8 cellular contexts compared by ENCODE assay signal in genomic region chr17:81666342-81667191, GRCh38.
DNase-seq lines count a peak whose midpoint lies in the region; ATAC-seq and TF ChIP-seq lines count a peak whose summit lies in the region.

TSS of gene CCDC137 (plus strand) at chr17:81666737. CDS start at chr17:81666767, 30 bp downstream.
TSS of gene OXLD1 (minus strand) at chr17:81666605. CDS start at chr17:81666577, 28 bp downstream.

- peak within 1 kb of the TSS; percentile 61 for H3K4me3 ChIP-seq in AG10803 (ENCODE audit: low read length)

- no peak for TF ChIP-seq CTCF in AG10803 (conservative IDR thresholded peaks at IDR 0.05; ENCODE audit: low read length)

- DNase-seq in AG10803 (ENCODE audit: low read depth) (peak; percentile 97), NCI-H446 (lab: John Stamatoyannopoulos, UW) (peak; percentile 92 to 98), islet precursor cell (peak; percentile 99)
- peak; percentile 88 for DNase-seq in activated CD4-positive, CD25-positive, alpha-beta regulatory T cell treated with anti-CD3 and anti-CD28 coated beads, Interleukin-2, amount 50 U/mL, for 16 hours (ENCODE audit: low read depth, low spot score)
- peak; percentile 88 for DNase-seq in central memory CD4-positive, alpha-beta T cell
- DNase-seq in stimulated activated CD4-positive, alpha-beta T cell treated with anti-CD3 and anti-CD28 coated beads, Interleukin-12 subunit alpha, Interleukin-12 subunit beta, amount 100 ng/mL, for 4 hours = peak; percentile 90

- ATAC-seq in GM19035 (IDR thresholded peaks at IDR 0.05; ENCODE audit: unreplicated experiment) (peak; percentile 86), HG03342 (IDR thresholded peaks at IDR 0.05; ENCODE audit: unreplicated experiment) (peak; percentile 89)

Comparison
In these comparisons a context has a peak if more than half of its experiments do, and no peak if none do; other contexts are left out.
1. Peak in every context shown above with its lines: DNase-seq, ATAC-seq and H3K4me3 ChIP-seq.